Comparison of ENCODE assay signal across 8 cellular contexts in the genomic region with DNA sequence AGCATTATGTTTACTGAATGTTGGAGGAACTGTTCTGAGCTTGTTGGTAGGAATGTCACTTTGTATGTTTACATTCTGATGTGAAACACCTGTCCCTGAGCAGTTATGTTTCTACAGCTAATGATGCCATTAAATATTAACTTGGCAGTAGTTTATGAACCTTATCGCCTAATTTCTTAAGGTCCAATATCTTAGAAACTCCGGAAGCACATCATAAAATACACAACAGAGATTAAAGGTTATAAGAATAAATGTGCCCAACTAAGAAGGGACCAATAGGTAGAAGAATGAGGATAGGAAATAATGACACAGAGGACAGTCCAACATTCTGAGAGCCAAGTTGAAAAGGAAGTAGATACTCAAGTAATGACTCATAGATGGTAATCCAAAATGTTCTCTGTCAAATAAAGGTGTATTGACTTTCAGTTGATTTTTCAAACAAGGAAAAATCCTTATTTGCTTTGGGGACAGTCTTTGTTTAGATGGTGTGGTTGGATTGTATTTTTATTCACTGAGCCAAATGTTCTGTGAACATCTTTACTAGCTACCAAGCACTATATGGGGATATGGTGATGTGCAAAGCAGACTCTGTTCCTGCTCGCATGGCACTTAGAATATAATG. TPM values are rescaled to one million over a fixed set of nuclear protein-coding genes. Genes with fewer than 3 reads are reported as not detected.
DNase-seq lines count a peak whose midpoint lies in the region; ATAC-seq and TF ChIP-seq lines count a peak whose summit lies in the region.

No MANE protein-coding gene starts in this region.

- H3K27ac ChIP-seq in gastrocnemius medialis: peak overlapping the region in 2 of 4 donors; percentile 13 to 43
- H3K27ac ChIP-seq in esophagus muscularis mucosa (replicated peaks in 1 of 4): peak overlapping the region in 1 of 4 donors; percentile 16

- H3K9me3 ChIP-seq in gastrocnemius medialis (no peaks in the 10 kb centered on the region), esophagus muscularis mucosa (no peaks in the 10 kb centered on the region)

- ATAC-seq in GM21529 (IDR thresholded peaks at IDR 0.05; ENCODE audit: unreplicated experiment): peak; percentile 72
- peak; percentile 56 to 78 for ATAC-seq in gastrocnemius medialis
- no peak for ATAC-seq in HG03025 (IDR thresholded peaks at IDR 0.05; ENCODE audit: low FRiP score, unreplicated experiment)
- ATAC-seq in GM21367 (IDR thresholded peaks at IDR 0.05; ENCODE audit: unreplicated experiment): no peak

- H3K36me3 ChIP-seq in gastrocnemius medialis (no peaks in the 10 kb centered on the region), esophagus muscularis mucosa (peaks cover 0 to 14% (median 0%) of the 10 kb centered on the region in 4 donors)

- H3K27me3 ChIP-seq in gastrocnemius medialis: no peaks in the 10 kb centered on the region
- no peaks in the 10 kb centered on the region for H3K27me3 ChIP-seq in esophagus muscularis mucosa

- H3K4me3 ChIP-seq in choroid plexus epithelial cell (ENCODE audit: low read depth, low read length) (no peak overlapping the region), gastrocnemius medialis (no peak overlapping the region), esophagus muscularis mucosa (no peak overlapping the region)

- TF ChIP-seq POLR2A in gastrocnemius medialis (IDR thresholded peaks at IDR 0.05) (no peak), esophagus muscularis mucosa (IDR thresholded peaks at IDR 0.05; ENCODE audit: low read depth) (no peak)

- DNase-seq in Daoy (ENCODE audit: low read depth) (peak; percentile 28), NCI-H146 treated with DMSO at 0.1 percent for 48 hours (lab: John Stamatoyannopoulos, UW; ENCODE audit: unreplicated experiment) (peak; percentile 74), choroid plexus epithelial cell (ENCODE audit: low read depth) (peak; percentile 47), gastrocnemius medialis (no peak), esophagus muscularis mucosa (ENCODE audit: extremely low spot score) (no peak)

- intact Hi-C loops in gastrocnemius medialis (cut with DNase I; ENCODE audit: low total_unique reads) (no loop called here), esophagus muscularis mucosa (cut with DNase I) (no loop called here)

- H3K4me1 ChIP-seq in gastrocnemius medialis (peaks cover 29 to 38% of the 10 kb centered on the region in 2 donors), esophagus muscularis mucosa (peaks cover 16 to 44% (median 24%) of the 10 kb centered on the region in 4 donors)

- TF ChIP-seq CTCF in choroid plexus epithelial cell (conservative IDR thresholded peaks at IDR 0.05; ENCODE audit: low read depth, low read length) (no peak), gastrocnemius medialis (IDR thresholded peaks at IDR 0.05 in 4 of 5, conservative IDR thresholded peaks at IDR 0.05 in 1 of 5) (no peak), esophagus muscularis mucosa (IDR thresholded peaks at IDR 0.05) (no peak)

- WGBS in esophagus muscularis mucosa: 64% methylated on average over 3 of the region's 3 CpGs

- in situ Hi-C loops in gastrocnemius medialis (cut with MboI; ENCODE audit: low sequenced_read_pairs in 4 of 4): no loop called here

- TF ChIP-seq EP300 in esophagus muscularis mucosa (IDR thresholded peaks at IDR 0.05): no peak

RNA-seq across cellular contexts. Expression of a gene that starts 31.9 kb away (rescaled TPM):
- 10.6 and 12.3 TPM in 2 replicates for total RNA-seq in Daoy (2014; rRNA removed; shearing (Covaris generic))
- total RNA-seq in gastrocnemius medialis (10 to 100 TPM in 3 of 4 donors, 1 to 10 TPM in 1; 9.2 to 20.0 (median 14.6) TPM), esophagus muscularis mucosa (10 to 100 TPM; 23.1 to 43.2 (median 29.4) TPM)

Comparison
In these comparisons a context has a peak if more than half of its experiments do, and no peak if none do; other contexts are left out.
1. DNase-seq: peak in Daoy (single experiment), NCI-H146 treated with DMSO at 0.1 percent for 48 hours (single experiment) and choroid plexus epithelial cell (single experiment); none in gastrocnemius medialis (0 of 2) and esophagus muscularis mucosa (single experiment).
2. ATAC-seq: peak in GM21529 (single experiment) and gastrocnemius medialis (2 of 2); none in HG03025 (single experiment) and GM21367 (single experiment).